1 cellular context compared by ENCODE assay signal in genomic region chr2:170237572-170238120, GRCh38.
TF ChIP-seq lines count a peak whose summit lies in the region.

No MANE protein-coding gene starts in this region.

TF ChIP-seq in HepG2, 621 proteins besides CTCF, POLR2A, EP300 and RAD21 (continued from another document):
- TF ChIP-seq, protein P1, sequence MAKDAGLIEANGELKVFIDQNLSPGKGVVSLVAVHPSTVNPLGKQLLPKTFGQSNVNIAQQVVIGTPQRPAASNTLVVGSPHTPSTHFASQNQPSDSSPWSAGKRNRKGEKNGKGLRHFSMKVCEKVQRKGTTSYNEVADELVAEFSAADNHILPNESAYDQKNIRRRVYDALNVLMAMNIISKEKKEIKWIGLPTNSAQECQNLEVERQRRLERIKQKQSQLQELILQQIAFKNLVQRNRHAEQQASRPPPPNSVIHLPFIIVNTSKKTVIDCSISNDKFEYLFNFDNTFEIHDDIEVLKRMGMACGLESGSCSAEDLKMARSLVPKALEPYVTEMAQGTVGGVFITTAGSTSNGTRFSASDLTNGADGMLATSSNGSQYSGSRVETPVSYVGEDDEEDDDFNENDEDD (CRISPR knock-in tag; IDR thresholded peaks at IDR 0.05; ENCODE audit: borderline replicate concordance): no peak
- TF ChIP-seq, protein P2, sequence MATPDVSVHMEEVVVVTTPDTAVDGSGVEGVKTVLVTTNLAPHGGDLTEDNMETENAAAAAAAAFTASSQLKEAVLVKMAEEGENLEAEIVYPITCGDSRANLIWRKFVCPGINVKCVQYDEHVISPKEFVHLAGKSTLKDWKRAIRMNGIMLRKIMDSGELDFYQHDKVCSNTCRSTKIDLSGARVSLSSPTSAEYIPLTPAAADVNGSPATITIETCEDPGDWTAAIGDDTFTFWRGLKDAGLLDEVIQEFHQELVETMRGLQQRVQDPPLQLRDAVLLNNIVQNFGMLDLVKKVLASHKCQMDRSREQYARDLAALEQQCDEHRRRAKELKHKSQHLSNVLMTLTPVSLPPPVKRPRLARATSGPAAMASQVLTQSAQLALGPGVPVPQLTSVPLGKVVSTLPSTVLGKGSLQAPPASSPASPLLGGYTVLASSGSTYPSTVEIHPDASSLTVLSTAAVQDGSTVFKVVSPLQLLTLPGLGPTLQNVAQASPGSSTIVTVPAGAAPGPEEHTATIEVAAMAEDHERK (CRISPR knock-in tag; IDR thresholded peaks at IDR 0.05; ENCODE audit: low read depth): no peak
- TF ChIP-seq ZFP90 (CRISPR knock-in tag; IDR thresholded peaks at IDR 0.05; ENCODE audit: borderline replicate concordance): no peak
- no peak for TF ChIP-seq ZNF160 (CRISPR knock-in tag; IDR thresholded peaks at IDR 0.05)
- no peak for TF ChIP-seq U2AF1 (optimal IDR thresholded peaks at IDR 0.05; ENCODE audit: low read depth, low read length)
- TF ChIP-seq ZNF496 (CRISPR knock-in tag; IDR thresholded peaks at IDR 0.05; ENCODE audit: insufficient replicate concordance): no peak
- TF ChIP-seq HNRNPUL1 (IDR thresholded peaks at IDR 0.05; ENCODE audit: low read depth, low read length): no peak
- TF ChIP-seq ZNF263 (CRISPR knock-in tag; IDR thresholded peaks at IDR 0.05): no peak
- no peak for TF ChIP-seq MBD4 (IDR thresholded peaks at IDR 0.05; ENCODE audit: borderline replicate concordance, low read length)
TF ChIP-seq in HepG2: peak in this region for 2.
